ENCODE assay signal across 22 cellular contexts in genomic region chr11:71210861-71211260, GRCh38. TPM values are rescaled to one million over a fixed set of nuclear protein-coding genes. Genes with fewer than 3 reads are reported as not detected.
DNase-seq lines count a peak whose midpoint lies in the region; ATAC-seq and TF ChIP-seq lines count a peak whose summit lies in the region.
"Had no signal": no experiment of that assay in that cellular context is flagged by ENCODE, and none has a peak within 500 bp of the region (broad histone marks: within the 10 kb centered on the region; RNA-seq: fewer than 3 reads in every experiment).

No MANE protein-coding gene starts in this region.

- no peak for TF ChIP-seq CTCF in natural killer cell (IDR thresholded peaks at IDR 0.05)
- no peak for TF ChIP-seq CTCF in neural progenitor cell (IDR thresholded peaks at IDR 0.05)
- TF ChIP-seq CTCF in spleen (IDR thresholded peaks at IDR 0.05 in 8 of 11, conservative IDR thresholded peaks at IDR 0.05 in 3 of 11) = no peak

- H3K4me3 ChIP-seq in neural progenitor cell (no peak overlapping the region), spleen (no peak overlapping the region)
- H3K4me3 ChIP-seq: BLaER1 treated with 17β-estradiol and CSF1 and Interleukin-3, amounts not matched to agents 10 nM and 100 nM had no signal

- H3K9me3 Mint-ChIP-seq in natural killer cell treated with Interleukin-12 subunit alpha and Interleukin-12 subunit beta and Interleukin-15 and Interleukin-18, amount 100 ng/mL, for 72 hours = no peaks in the 10 kb centered on the region
- no peaks in the 10 kb centered on the region for H3K9me3 Mint-ChIP-seq in natural killer cell
- peaks cover 6% of the 10 kb centered on the region for H3K9me3 Mint-ChIP-seq in neural progenitor cell

- no peaks in the 10 kb centered on the region for H3K36me3 Mint-ChIP-seq in natural killer cell treated with Interleukin-12 subunit alpha and Interleukin-12 subunit beta and Interleukin-15 and Interleukin-18, amount 100 ng/mL, for 72 hours
- H3K36me3 Mint-ChIP-seq in natural killer cell (no peaks in the 10 kb centered on the region), neural progenitor cell (no peaks in the 10 kb centered on the region)
- H3K36me3 Mint-ChIP-seq: CD4-positive, alpha-beta memory T cell had no signal

- no peaks in the 10 kb centered on the region for H3K9me3 ChIP-seq in neural progenitor cell (ENCODE audit: low read depth)
- H3K9me3 ChIP-seq in spleen = peaks cover 0 to 10% (median 2%) of the 10 kb centered on the region in 8 donors

- no peaks in the 10 kb centered on the region for H3K79me2 ChIP-seq in neural progenitor cell (ENCODE audit: low read depth)

- no peak overlapping the region for H3K9ac ChIP-seq in neural progenitor cell
- H3K9ac ChIP-seq: BLaER1 treated with 17β-estradiol and CSF1 and Interleukin-3, amounts not matched to agents 10 nM and 100 nM had no signal

- no peak overlapping the region for H3K4me2 ChIP-seq in neural progenitor cell
- H3K4me2 ChIP-seq: BLaER1 treated with 17β-estradiol and CSF1 and Interleukin-3, amounts not matched to agents 10 nM and 100 nM had no signal

- ATAC-seq in natural killer cell treated with Interleukin-12 subunit alpha and Interleukin-12 subunit beta and Interleukin-15 and Interleukin-18, amount 100 ng/mL, for 72 hours = no peak
- ATAC-seq in natural killer cell (no peak), HG03139 (IDR thresholded peaks at IDR 0.05; ENCODE audit: unreplicated experiment) (no peak)

- intact Hi-C loops in natural killer cell (cut with micrococcal nuclease) = no loop called here
- intact Hi-C loops in spleen (cut with DNase I; ENCODE audit: low total_unique reads) = no loop called here

- no peak overlapping the region for H2AFZ ChIP-seq in neural progenitor cell (replicated peaks)

- H3K4me3 Mint-ChIP-seq in natural killer cell treated with Interleukin-12 subunit alpha and Interleukin-12 subunit beta and Interleukin-15 and Interleukin-18, amount 100 ng/mL, for 72 hours = no peak overlapping the region
- no peak overlapping the region for H3K4me3 Mint-ChIP-seq in natural killer cell
- H3K4me3 Mint-ChIP-seq in neural progenitor cell = no peak overlapping the region
- H3K4me3 Mint-ChIP-seq: CD4-positive, alpha-beta memory T cell had no signal

- H4K20me1 ChIP-seq in neural progenitor cell (ENCODE audit: low read depth) = no peaks in the 10 kb centered on the region
- H4K20me1 ChIP-seq: BLaER1 treated with 17β-estradiol and CSF1 and Interleukin-3, amounts not matched to agents 10 nM and 100 nM had no signal

- no peaks in the 10 kb centered on the region for H3K27me3 Mint-ChIP-seq in natural killer cell treated with Interleukin-12 subunit alpha and Interleukin-12 subunit beta and Interleukin-15 and Interleukin-18, amount 100 ng/mL, for 72 hours
- H3K27me3 Mint-ChIP-seq in natural killer cell (ENCODE audit: low read depth in 2 of 2) (peaks cover 0 to 5% of the 10 kb centered on the region in 2 donors), neural progenitor cell (ENCODE audit: insufficient read depth, low read depth) (no peaks in the 10 kb centered on the region)

- H3K27ac Mint-ChIP-seq in natural killer cell treated with Interleukin-12 subunit alpha and Interleukin-12 subunit beta and Interleukin-15 and Interleukin-18, amount 100 ng/mL, for 72 hours = no peak overlapping the region
- no peak overlapping the region for H3K27ac Mint-ChIP-seq in natural killer cell
- H3K27ac Mint-ChIP-seq in neural progenitor cell = peak overlapping the region; percentile 78
- H3K27ac Mint-ChIP-seq: CD4-positive, alpha-beta memory T cell had no signal

- no peaks in the 10 kb centered on the region for H3F3A ChIP-seq in neural progenitor cell (ENCODE audit: low read depth)

- WGBS in spleen, 5 donors = 65 to 80% (median 76%) methylated on average over 8 of the region's 8 CpGs

- no peaks in the 10 kb centered on the region for H3K27me3 ChIP-seq in neural progenitor cell
- peaks cover 0 to 63% (median 0%) of the 10 kb centered on the region in 7 donors for H3K27me3 ChIP-seq in spleen (replicated peaks in 1 of 7)
- H3K27me3 ChIP-seq: BLaER1 treated with 17β-estradiol and CSF1 and Interleukin-3, amounts not matched to agents 10 nM and 100 nM had no signal

- TF ChIP-seq POLR2A in spleen (IDR thresholded peaks at IDR 0.05) = no peak

- H3K36me3 ChIP-seq in neural progenitor cell (no peaks in the 10 kb centered on the region), spleen (no peaks in the 10 kb centered on the region)
- H3K36me3 ChIP-seq: BLaER1 treated with 17β-estradiol and CSF1 and Interleukin-3, amounts not matched to agents 10 nM and 100 nM had no signal

- H3K4me1 ChIP-seq in neural progenitor cell (peaks cover 14% of the 10 kb centered on the region), spleen (no peaks in the 10 kb centered on the region)
- H3K4me1 ChIP-seq: BLaER1 treated with 17β-estradiol and CSF1 and Interleukin-3, amounts not matched to agents 10 nM and 100 nM had no signal

- H3K27ac ChIP-seq in neural progenitor cell = no peak overlapping the region
- H3K27ac ChIP-seq in spleen = no peak overlapping the region
- H3K27ac ChIP-seq: BLaER1 treated with 17β-estradiol and CSF1 and Interleukin-3, amounts not matched to agents 10 nM and 100 nM had no signal

- no peaks in the 10 kb centered on the region for H3K4me1 Mint-ChIP-seq in natural killer cell treated with Interleukin-12 subunit alpha and Interleukin-12 subunit beta and Interleukin-15 and Interleukin-18, amount 100 ng/mL, for 72 hours (ENCODE audit: low read depth in 2 of 2)
- no peaks in the 10 kb centered on the region for H3K4me1 Mint-ChIP-seq in natural killer cell
- peaks cover 7% of the 10 kb centered on the region for H3K4me1 Mint-ChIP-seq in neural progenitor cell
- H3K4me1 Mint-ChIP-seq: CD4-positive, alpha-beta memory T cell had no signal

- DNase-seq in natural killer cell treated with Interleukin-12 subunit alpha and Interleukin-12 subunit beta and Interleukin-15 and Interleukin-18, amount 100 ng/mL, for 72 hours (ENCODE audit: low spot score) = peak; percentile 48
- no peak for DNase-seq in natural killer cell
- no peak for DNase-seq in neural progenitor cell (ENCODE audit: low spot score)
- DNase-seq in spleen = peak; percentile 23
- no peak for DNase-seq in stimulated activated naive CD4-positive, alpha-beta T cell (lab: John Stamatoyannopoulos, UW)
- DNase-seq in CD1c-positive myeloid dendritic cell (ENCODE audit: extremely low spot score) = no peak
- DNase-seq: CD4-positive, alpha-beta memory T cell; COR-L47; DMS53; KBM-7; MV-4-11; NCI-H1105; NCI-H146; NCI-H1930; NCI-H2107; NCI-H524 treated with DMSO at 0.1 percent for 48 hours; RPMI8226; SHP77 treated with DMSO at 0.1 percent for 48 hours had no signal

RNA-seq across cellular contexts. Expression of gene SHANK2, which starts 41.5 kb away (rescaled TPM):
- total RNA-seq in natural killer cell treated with Interleukin-12 subunit alpha and Interleukin-12 subunit beta and Interleukin-15 and Interleukin-18, amount 100 ng/mL, for 72 hours = under 1 TPM in 1 of 2 donors, not detected in 1; 0.11 TPM
- total RNA-seq in natural killer cell = 1 to 10 TPM in 1 of 3 donors, not detected in 2; 4.9 TPM
- 8.1 TPM in 2 replicates for total RNA-seq in neural progenitor cell (ENCODE audit: low replicate concordance)
- total RNA-seq in spleen = 10 to 100 TPM in 5 of 7 donors, 1 to 10 TPM in 2; 5.7 to 23.8 (median 12.1) TPM
- polyA plus RNA-seq in spleen = 1 to 10 TPM in 1 of 3 donors, under 1 TPM in 2; 0.30 to 1.4 (median 0.61) TPM
- total RNA-seq: CD4-positive, alpha-beta memory T cell; G401; H4 had no signal
- polyA plus RNA-seq: CD4-positive, alpha-beta memory T cell had no signal

Comparison
In these comparisons a context has a peak if more than half of its experiments do, and no peak if none do; other contexts are left out.
1. DNase-seq: peak in natural killer cell treated with Interleukin-12 subunit alpha and Interleukin-12 subunit beta and Interleukin-15 and Interleukin-18, amount 100 ng/mL, for 72 hours (single experiment) and spleen (single experiment); none in natural killer cell (single experiment), neural progenitor cell (single experiment), stimulated activated naive CD4-positive, alpha-beta T cell (0 of 6) and CD1c-positive myeloid dendritic cell (single experiment).